1 cellular context compared by ENCODE assay signal in the genomic region with DNA sequence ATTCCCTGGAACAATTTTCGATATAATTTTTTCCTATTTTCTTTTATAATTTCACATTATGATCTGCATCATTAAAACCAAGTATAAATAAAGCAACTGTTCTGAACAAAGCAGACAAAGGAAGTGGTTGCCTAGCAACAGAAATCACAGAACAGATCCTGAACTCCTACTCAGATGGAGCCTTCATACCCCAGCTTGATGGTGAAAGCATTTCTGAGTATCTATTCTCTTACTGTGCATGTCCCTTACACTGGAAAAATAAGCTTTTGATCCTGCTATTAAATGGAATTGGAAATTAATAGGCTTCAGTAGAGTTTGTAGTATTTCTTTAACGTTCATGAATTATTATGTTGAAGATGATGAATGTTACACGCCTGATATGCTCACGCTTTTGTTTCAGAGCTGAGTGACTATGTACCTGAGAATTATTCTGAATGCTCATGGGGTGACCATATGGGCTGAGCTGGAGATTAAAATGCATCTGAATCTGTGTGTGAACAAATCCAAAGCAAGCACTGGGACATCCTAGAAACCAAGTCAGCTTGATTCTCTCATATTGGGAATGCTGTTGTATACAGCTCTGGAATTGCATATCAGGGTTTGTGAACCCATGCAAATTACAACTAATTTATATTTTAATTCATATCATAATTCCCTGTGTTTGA.
TF ChIP-seq lines count a peak whose summit lies in the region.

No MANE protein-coding gene starts in this region.

TF ChIP-seq in WTC11, 78 proteins besides CTCF, POLR2A, EP300 and RAD21 (continued from another document):
- TF ChIP-seq, protein P1, sequence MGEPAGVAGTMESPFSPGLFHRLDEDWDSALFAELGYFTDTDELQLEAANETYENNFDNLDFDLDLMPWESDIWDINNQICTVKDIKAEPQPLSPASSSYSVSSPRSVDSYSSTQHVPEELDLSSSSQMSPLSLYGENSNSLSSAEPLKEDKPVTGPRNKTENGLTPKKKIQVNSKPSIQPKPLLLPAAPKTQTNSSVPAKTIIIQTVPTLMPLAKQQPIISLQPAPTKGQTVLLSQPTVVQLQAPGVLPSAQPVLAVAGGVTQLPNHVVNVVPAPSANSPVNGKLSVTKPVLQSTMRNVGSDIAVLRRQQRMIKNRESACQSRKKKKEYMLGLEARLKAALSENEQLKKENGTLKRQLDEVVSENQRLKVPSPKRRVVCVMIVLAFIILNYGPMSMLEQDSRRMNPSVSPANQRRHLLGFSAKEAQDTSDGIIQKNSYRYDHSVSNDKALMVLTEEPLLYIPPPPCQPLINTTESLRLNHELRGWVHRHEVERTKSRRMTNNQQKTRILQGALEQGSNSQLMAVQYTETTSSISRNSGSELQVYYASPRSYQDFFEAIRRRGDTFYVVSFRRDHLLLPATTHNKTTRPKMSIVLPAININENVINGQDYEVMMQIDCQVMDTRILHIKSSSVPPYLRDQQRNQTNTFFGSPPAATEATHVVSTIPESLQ (CRISPR knock-in tag; IDR thresholded peaks at IDR 0.05) = no peak
- TF ChIP-seq TEAD1 (CRISPR knock-in tag; IDR thresholded peaks at IDR 0.05) (no peak), TCF7 (CRISPR knock-in tag; IDR thresholded peaks at IDR 0.05; ENCODE audit: low read depth) (no peak), CBFB (CRISPR knock-in tag; IDR thresholded peaks at IDR 0.05; ENCODE audit: low read depth) (no peak), FOXK1 (CRISPR knock-in tag; IDR thresholded peaks at IDR 0.05) (no peak), OVOL2 (CRISPR knock-in tag; IDR thresholded peaks at IDR 0.05; ENCODE audit: borderline replicate concordance) (no peak), ELF4 (CRISPR knock-in tag; IDR thresholded peaks at IDR 0.05; ENCODE audit: low read depth) (no peak)
